ENCODE assay signal across 28 cellular contexts in the genomic region with DNA sequence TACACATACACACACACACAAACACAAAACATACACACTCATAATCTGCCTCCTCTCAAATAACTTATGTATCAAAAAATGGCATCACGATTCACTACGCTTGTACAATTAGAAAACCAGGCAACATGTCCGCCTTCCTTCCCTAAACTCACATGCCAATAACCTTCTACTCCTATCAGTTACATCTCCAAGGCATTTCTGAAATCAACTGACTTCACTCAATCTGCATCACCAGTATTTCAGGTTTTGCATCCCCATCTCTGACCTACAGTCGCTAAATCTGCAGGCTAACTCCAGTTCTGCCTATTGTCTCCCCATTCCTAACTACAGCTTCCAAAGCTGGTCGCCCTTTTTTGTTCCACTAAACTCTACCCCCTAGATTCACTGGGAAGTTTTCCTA.
"Had no signal": no experiment of that assay in that cellular context is flagged by ENCODE, and none has a peak within 500 bp of the region (broad histone marks: within the 10 kb centered on the region; RNA-seq: fewer than 3 reads in every experiment).

No MANE protein-coding gene starts in this region.

- H3K27me3 ChIP-seq: neural progenitor cell, ovary, spleen, stomach, thyroid gland, tibial nerve, upper lobe of left lung, vagina had no signal

- H3K9me3 ChIP-seq: ovary, stomach, thoracic aorta, thyroid gland, tibial nerve, upper lobe of left lung, vagina had no signal

- FAIRE-seq: urothelium cell line had no signal

- H3K4me1 ChIP-seq: neural progenitor cell, parathyroid adenoma, psoas muscle, spleen, thyroid gland, tibial nerve, upper lobe of left lung, vagina had no signal

- H3K36me3 Mint-ChIP-seq: stimulated activated memory B cell treated with anti-CD40 and anti-IgM and Interleukin-4, amounts not matched to agents 10 μg/mL and 1 μg/mL and 100 μg/mL, for 72 hours had no signal

- H3K27me3 Mint-ChIP-seq: naive thymus-derived CD8-positive, alpha-beta T cell; natural killer cell treated with Interleukin-12 subunit alpha and Interleukin-12 subunit beta and Interleukin-15 and Interleukin-18, amount 100 ng/mL, for 72 hours; progenitor cell of endocrine pancreas; stimulated activated memory B cell treated with anti-CD40 and anti-IgM and Interleukin-4, amounts not matched to agents 10 μg/mL and 1 μg/mL and 100 μg/mL, for 72 hours; stimulated activated naive CD8-positive, alpha-beta T cell treated with anti-CD3 and anti-CD28 coated beads, Interleukin-15, Interleukin-2, amounts not matched to agents 100 ng/mL and 50 ng/mL, for 24 hours had no signal

- H3K27ac Mint-ChIP-seq: natural killer cell treated with Interleukin-12 subunit alpha and Interleukin-12 subunit beta and Interleukin-15 and Interleukin-18, amount 100 ng/mL, for 72 hours; neural progenitor cell; progenitor cell of endocrine pancreas; stimulated activated memory B cell treated with anti-CD40 and anti-IgM and Interleukin-4, amounts not matched to agents 10 μg/mL and 1 μg/mL and 100 μg/mL, for 72 hours; stimulated activated naive CD8-positive, alpha-beta T cell treated with anti-CD3 and anti-CD28 coated beads, Interleukin-15, Interleukin-2, amounts not matched to agents 100 ng/mL and 50 ng/mL, for 24 hours had no signal

- H2AFZ ChIP-seq: neural progenitor cell, parathyroid adenoma had no signal

- H3K36me3 ChIP-seq: neural progenitor cell, ovary, spleen, stomach, thoracic aorta, thyroid gland, tibial nerve, upper lobe of left lung, vagina had no signal

- H3K4me3 Mint-ChIP-seq: natural killer cell treated with Interleukin-12 subunit alpha and Interleukin-12 subunit beta and Interleukin-15 and Interleukin-18, amount 100 ng/mL, for 72 hours; neural progenitor cell; stimulated activated memory B cell treated with anti-CD40 and anti-IgM and Interleukin-4, amounts not matched to agents 10 μg/mL and 1 μg/mL and 100 μg/mL, for 72 hours; stimulated activated naive CD8-positive, alpha-beta T cell treated with anti-CD3 and anti-CD28 coated beads, Interleukin-15, Interleukin-2, amounts not matched to agents 100 ng/mL and 50 ng/mL, for 24 hours had no signal

- H3K9me3 Mint-ChIP-seq: stimulated activated memory B cell treated with anti-CD40 and anti-IgM and Interleukin-4, amounts not matched to agents 10 μg/mL and 1 μg/mL and 100 μg/mL, for 72 hours had no signal

- H3K4me2 ChIP-seq: neural progenitor cell, smooth muscle cell had no signal

- DNase-seq: naive thymus-derived CD8-positive, alpha-beta T cell; occipital lobe; ovary; posterior cingulate gyrus; psoas muscle; right cardiac atrium; spleen; stimulated activated CD4-positive, alpha-beta T cell treated with anti-CD3 and anti-CD28 coated beads, Interleukin-12 subunit alpha, Interleukin-12 subunit beta, amount 100 ng/mL, for 4 hours; stimulated activated CD4-positive, alpha-beta T cell treated with anti-CD3 and anti-CD28 coated beads, Interleukin-1b, Interleukin-23, amount 100 ng/mL, for 48 hours; stimulated activated CD4-positive, alpha-beta T cell treated with anti-CD3 and anti-CD28 coated beads, Interleukin-4, amount 100 ng/mL, for 1 hour; stimulated activated CD4-positive, alpha-beta T cell treated with anti-CD3 and anti-CD28 coated beads, Interleukin-4, amount 100 ng/mL, for 4 hours; stimulated activated CD8-positive, alpha-beta memory T cell treated with anti-CD3 and anti-CD28 coated beads, Interleukin-4, amount 100 ng/mL, for 48 hours; stomach; thyroid gland; upper lobe of left lung had no signal

- H3K4me1 Mint-ChIP-seq: neural progenitor cell; stimulated activated memory B cell treated with anti-CD40 and anti-IgM and Interleukin-4, amounts not matched to agents 10 μg/mL and 1 μg/mL and 100 μg/mL, for 72 hours had no signal

- H3K27ac ChIP-seq: neural progenitor cell, ovary, parathyroid adenoma, psoas muscle, skin epidermis, spleen, stomach, thoracic aorta, thyroid gland, tibial nerve, upper lobe of left lung, vagina had no signal

- H3K9ac ChIP-seq: neural progenitor cell, parathyroid adenoma had no signal

- H3K4me3 ChIP-seq: neural progenitor cell, ovary, psoas muscle, skin epidermis, smooth muscle cell, spleen, stomach, thoracic aorta, thyroid gland, tibial nerve, upper lobe of left lung, vagina had no signal

- ATAC-seq: naive thymus-derived CD8-positive, alpha-beta T cell; natural killer cell treated with Interleukin-12 subunit alpha and Interleukin-12 subunit beta and Interleukin-15 and Interleukin-18, amount 100 ng/mL, for 72 hours; psoas muscle; right cardiac atrium; sciatic nerve; stimulated activated memory B cell treated with anti-CD40 and anti-IgM and Interleukin-4, amounts not matched to agents 10 μg/mL and 1 μg/mL and 100 μg/mL, for 72 hours had no signal

- H3K79me2 ChIP-seq: parathyroid adenoma had no signal
